In the genomic region with DNA sequence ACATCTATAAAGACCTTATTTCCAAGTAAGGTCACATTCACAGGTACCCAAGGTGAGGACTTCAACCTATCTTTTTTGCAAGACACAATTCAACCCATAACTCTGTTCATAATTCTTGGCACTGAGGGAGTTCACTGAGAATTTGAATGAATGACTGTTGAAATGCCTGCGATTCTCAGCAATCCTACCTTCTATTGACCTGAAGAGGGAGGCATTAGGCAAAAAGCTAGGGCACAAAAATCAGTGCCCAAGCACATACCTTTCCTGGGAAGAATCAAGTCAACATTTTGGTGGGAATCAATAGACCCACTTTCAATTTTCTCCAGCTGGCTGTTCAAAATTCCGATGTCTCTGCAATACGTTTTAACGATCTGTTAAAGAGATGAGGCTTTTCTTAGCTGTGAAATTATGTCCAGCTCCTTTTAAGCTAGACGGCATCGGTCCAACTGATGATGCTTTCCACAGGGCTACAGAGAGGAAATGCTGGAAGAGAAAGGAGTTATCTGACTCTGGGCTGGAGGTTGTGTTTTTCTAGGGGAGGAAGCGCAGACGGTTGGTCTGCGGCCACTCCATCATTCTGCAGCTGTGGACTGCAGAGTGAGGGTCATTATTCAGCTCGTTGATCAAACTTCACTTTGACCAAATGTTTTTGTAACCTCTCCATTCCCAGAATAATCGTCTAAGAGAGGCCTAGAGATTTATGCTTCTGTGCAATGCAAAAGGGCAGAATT, we compare ENCODE assay signal across 16 cellular contexts. TPM values are rescaled to one million over a fixed set of nuclear protein-coding genes. Genes with fewer than 3 reads are reported as not detected.
DNase-seq lines count a peak whose midpoint lies in the region; ATAC-seq, FAIRE-seq and TF ChIP-seq lines count a peak whose summit lies in the region.
"Had no signal": no experiment of that assay in that cellular context is flagged by ENCODE, and none has a peak within 500 bp of the region (broad histone marks: within the 10 kb centered on the region; RNA-seq: fewer than 3 reads in every experiment).

No MANE protein-coding gene starts in this region.

- H3K9me3 ChIP-seq in breast epithelium (no peaks in the 10 kb centered on the region), left lung (no peaks in the 10 kb centered on the region)
- H3K9me3 ChIP-seq: lower lobe of right lung, neutrophil, tibial artery had no signal

- no peak overlapping the region for H3K4me3 ChIP-seq in breast epithelium
- no peak overlapping the region for H3K4me3 ChIP-seq in left lung
- H3K4me3 ChIP-seq: lower lobe of right lung, tibial artery had no signal

- POLR2A ChIA-PET in MCF 10A (lab: Yijun Ruan, JAX) = interaction anchor here (0.6 to 1.3 kb wide), 6 partner anchors 10 to 64 kb away, joined by 3 to 10 read pairs (median 3); partner anchors contain the start of gene GAN

- no peaks in the 10 kb centered on the region for H3K27me3 ChIP-seq in breast epithelium
- no peaks in the 10 kb centered on the region for H3K27me3 ChIP-seq in left lung
- H3K27me3 ChIP-seq: neutrophil, tibial artery had no signal

- H3K27ac Mint-ChIP-seq in MCF 10A (ENCODE audit: low read depth, unreplicated experiment) (no peak overlapping the region), chondrocyte (ENCODE audit: unreplicated experiment) (no peak overlapping the region)
- H3K27ac Mint-ChIP-seq in T-helper 2 cell treated with Interferon-gamma antibody and Interleukin-4, amounts not matched to agents 5 μg/mL and 100 μg/mL, for 36 hours = no peak overlapping the region

- no peak for TF ChIP-seq POLR2A in breast epithelium (IDR thresholded peaks at IDR 0.05)

- TF ChIP-seq CTCF in MCF 10A (IDR thresholded peaks at IDR 0.05; ENCODE audit: unreplicated experiment) (peak; percentile 34), breast epithelium (IDR thresholded peaks at IDR 0.05) (no peak), chondrocyte (IDR thresholded peaks at IDR 0.05) (peak; percentile 14), left lung (IDR thresholded peaks at IDR 0.05) (no peak)

- H3K27ac ChIP-seq in breast epithelium (no peak overlapping the region), left lung (no peak overlapping the region)
- H3K27ac ChIP-seq: lower lobe of right lung, neutrophil, tibial artery had no signal

- H3K36me3 Mint-ChIP-seq in MCF 10A (ENCODE audit: insufficient read depth, unreplicated experiment) (no peaks in the 10 kb centered on the region), chondrocyte (ENCODE audit: low read depth) (no peaks in the 10 kb centered on the region)
- no peaks in the 10 kb centered on the region for H3K36me3 Mint-ChIP-seq in T-helper 2 cell treated with Interferon-gamma antibody and Interleukin-4, amounts not matched to agents 5 μg/mL and 100 μg/mL, for 36 hours (ENCODE audit: low read depth)

- no TSS peak for BruUV-seq in MCF 10A (replicated peaks; lab: Mats Ljungman, UMichigan)

- CTCF ChIA-PET in MCF 10A (lab: Yijun Ruan, JAX) = interaction anchor here (0.6 to 2.6 kb wide), 24 partner anchors 10 to 472 kb away, joined by 3 to 18 read pairs (median 4); partner anchors contain the start of gene GAN

- intact Hi-C loops in MCF 10A (cut with micrococcal nuclease) (loop anchor here (1.0 to 5.0 kb wide), 2 partner anchors 103 to 459 kb away; no protein-coding TSS in a partner anchor), breast epithelium (cut with DNase I; ENCODE audit: low total_unique reads) (no loop called here), left lung (cut with DNase I) (no loop called here)

- DNase-seq in MCF 10A (ENCODE audit: unreplicated experiment) (peak; percentile 29), breast epithelium (ENCODE audit: low spot score in 2 of 2) (no peak), chondrocyte (ENCODE audit: low spot score) (no peak), left lung (peak in 1 of 2 donors; percentile 42), RCC 7860 (ENCODE audit: low spot score) (no peak)
- DNase-seq in T-helper 2 cell treated with Interferon-gamma antibody and Interleukin-4, amounts not matched to agents 5 μg/mL and 100 μg/mL, for 36 hours (ENCODE audit: low spot score) = no peak
- DNase-seq: activated CD4-positive, CD25-positive, alpha-beta regulatory T cell treated with anti-CD3 and anti-CD28 coated beads, Interleukin-2, amount 50 U/mL, for 72 hours; Calu3; effector memory CD4-positive, alpha-beta T cell; Kasumi-1; lower lobe of right lung; NCI-H2081; tibial artery had no signal

- H3K9me3 Mint-ChIP-seq in MCF 10A (ENCODE audit: unreplicated experiment) (no peaks in the 10 kb centered on the region), chondrocyte (ENCODE audit: low read depth) (no peaks in the 10 kb centered on the region)
- H3K9me3 Mint-ChIP-seq in T-helper 2 cell treated with Interferon-gamma antibody and Interleukin-4, amounts not matched to agents 5 μg/mL and 100 μg/mL, for 36 hours = no peaks in the 10 kb centered on the region

- H3K4me1 Mint-ChIP-seq in MCF 10A (ENCODE audit: insufficient read depth, unreplicated experiment) (peaks cover 24% of the 10 kb centered on the region), chondrocyte (ENCODE audit: low read depth) (peaks cover 6% of the 10 kb centered on the region)
- H3K4me1 Mint-ChIP-seq in T-helper 2 cell treated with Interferon-gamma antibody and Interleukin-4, amounts not matched to agents 5 μg/mL and 100 μg/mL, for 36 hours (ENCODE audit: low read depth) = peaks cover 4% of the 10 kb centered on the region

- FAIRE-seq in RCC 7860 (lab: Jason Lieb, UNC) = no peak

- H3K4me1 ChIP-seq in breast epithelium (no peaks in the 10 kb centered on the region), left lung (no peaks in the 10 kb centered on the region)

- H3K4me3 Mint-ChIP-seq in MCF 10A (ENCODE audit: unreplicated experiment) (no peak overlapping the region), chondrocyte (ENCODE audit: unreplicated experiment) (no peak overlapping the region)
- no peak overlapping the region for H3K4me3 Mint-ChIP-seq in T-helper 2 cell treated with Interferon-gamma antibody and Interleukin-4, amounts not matched to agents 5 μg/mL and 100 μg/mL, for 36 hours

- H3K27me3 Mint-ChIP-seq in MCF 10A (ENCODE audit: insufficient read depth, unreplicated experiment) = no peaks in the 10 kb centered on the region
- H3K27me3 Mint-ChIP-seq in chondrocyte (ENCODE audit: low read depth) = no peaks in the 10 kb centered on the region
- H3K27me3 Mint-ChIP-seq in T-helper 2 cell treated with Interferon-gamma antibody and Interleukin-4, amounts not matched to agents 5 μg/mL and 100 μg/mL, for 36 hours (ENCODE audit: low read depth) = no peaks in the 10 kb centered on the region

- ATAC-seq in left lung (peak; percentile 46), GM19467 (IDR thresholded peaks at IDR 0.05; ENCODE audit: unreplicated experiment) (no peak), HG02981 (IDR thresholded peaks at IDR 0.05; ENCODE audit: unreplicated experiment) (no peak)
- ATAC-seq: lower lobe of right lung had no signal

- H3K36me3 ChIP-seq in breast epithelium (no peaks in the 10 kb centered on the region), left lung (no peaks in the 10 kb centered on the region)
- H3K36me3 ChIP-seq: lower lobe of right lung, neutrophil, tibial artery had no signal

RNA-seq across cellular contexts. Expression of gene BCO1, which starts 25.1 kb away (rescaled TPM):
- not detected in 2 replicates for total RNA-seq in MCF 10A (2022)
- total RNA-seq in breast epithelium = under 1 TPM in 1 of 3 donors, not detected in 2; 0.29 TPM
- total RNA-seq in chondrocyte = not detected in 3 replicates
- under 1 TPM in 1 of 2 donors, not detected in 1; 0.50 TPM for total RNA-seq in left lung

RNA-seq across cellular contexts. Expression of gene GAN, which starts 51.1 kb away (rescaled TPM):
- 12.4 and 17.2 TPM in 2 replicates for total RNA-seq in MCF 10A (2022)
- total RNA-seq in breast epithelium = 10 to 100 TPM in 2 of 3 donors, 1 to 10 TPM in 1; 7.5 to 15.7 (median 10.8) TPM
- total RNA-seq in chondrocyte = 12.8 to 18.0 TPM (median 16.7 TPM) in 3 replicates
- total RNA-seq in left lung = 1 to 10 TPM; 7.9 to 8.1 TPM

Comparison
In these comparisons a context has a peak if more than half of its experiments do, and no peak if none do; other contexts are left out.
1. CTCF ChIP-seq: peak in MCF 10A (single experiment) and chondrocyte (single experiment); none in breast epithelium (0 of 3) and left lung (0 of 2).